11 cellular contexts compared by ENCODE assay signal in the genomic region with DNA sequence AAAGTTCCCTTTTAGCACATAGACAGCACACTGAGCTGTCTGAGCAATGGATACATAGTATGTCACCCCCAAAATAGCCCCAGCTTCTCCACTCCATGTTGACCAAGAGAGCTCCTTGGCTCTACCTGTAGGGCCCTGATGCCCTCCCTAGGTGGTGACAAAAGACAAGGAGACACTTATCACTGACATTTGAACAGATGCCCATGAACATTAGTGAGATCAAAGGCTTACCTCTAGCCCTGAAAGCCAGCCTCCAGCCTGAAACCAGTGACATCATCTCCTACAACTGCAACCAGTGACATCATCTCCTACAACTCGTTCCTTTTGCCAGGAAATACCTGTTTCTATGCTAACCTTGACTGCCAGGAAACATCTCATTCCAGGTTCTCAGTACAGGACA.
A peak's percentile ranks its signal among the peaks of the same experiment; 100 is the strongest.
DNase-seq lines count a peak whose midpoint lies in the region; TF ChIP-seq lines count a peak whose summit lies in the region.
"Had no signal": no experiment of that assay in that cellular context is flagged by ENCODE, and none has a peak within 500 bp of the region (broad histone marks: within the 10 kb centered on the region; RNA-seq: fewer than 3 reads in every experiment).

No MANE protein-coding gene starts in this region.

- H3K4me3 ChIP-seq in BE2C (ENCODE audit: low read depth, low read length) (no peak overlapping the region), endodermal cell (ENCODE audit: low read length) (no peak overlapping the region), coronary artery (no peak overlapping the region)
- H3K4me3 ChIP-seq: heart left ventricle had no signal

- CTCF ChIA-PET in GM10248 (lab: Yijun Ruan, JAX) = interaction anchor here (0.6 to 0.7 kb wide), 3 partner anchors 380 to 550 kb away, joined by 3 to 4 read pairs (median 3); no protein-coding TSS in a partner anchor

- no peak overlapping the region for H3K9ac ChIP-seq in endodermal cell (ENCODE audit: extremely low read depth, low read length, poor library complexity, severe bottlenecking)

- peaks cover 7% of the 10 kb centered on the region for H3K4me1 Mint-ChIP-seq in endodermal cell
- H3K4me1 Mint-ChIP-seq in endothelial cell (ENCODE audit: unreplicated experiment) = no peaks in the 10 kb centered on the region

- H3K27ac Mint-ChIP-seq in endodermal cell (no peak overlapping the region), endothelial cell (ENCODE audit: unreplicated experiment) (no peak overlapping the region)

- H3K36me3 Mint-ChIP-seq in endodermal cell (ENCODE audit: low read depth) (no peaks in the 10 kb centered on the region), endothelial cell (ENCODE audit: low read depth, unreplicated experiment) (no peaks in the 10 kb centered on the region)

- H3K4me1 ChIP-seq in BE2C (peaks cover 5% of the 10 kb centered on the region), endodermal cell (ENCODE audit: control insufficient read depth, insufficient read depth, low read length) (peaks cover 7% of the 10 kb centered on the region)
- H3K4me1 ChIP-seq: heart left ventricle had no signal

- WGBS in endodermal cell (ENCODE audit: insufficient coverage in 1 of 2, insufficient read length in 1 of 2), 2 experiments = 85 to 88% methylated on average over 1 of the region's 1 CpG

- H3K9me3 Mint-ChIP-seq in endodermal cell (peaks cover 9% of the 10 kb centered on the region), endothelial cell (ENCODE audit: unreplicated experiment) (no peaks in the 10 kb centered on the region)

- no peaks in the 10 kb centered on the region for H3K27me3 Mint-ChIP-seq in endodermal cell (ENCODE audit: insufficient read depth)
- no peaks in the 10 kb centered on the region for H3K27me3 Mint-ChIP-seq in endothelial cell (ENCODE audit: unreplicated experiment)

- H3K4me3 Mint-ChIP-seq in endodermal cell (no peak overlapping the region), endothelial cell (ENCODE audit: unreplicated experiment) (no peak overlapping the region)

- TF ChIP-seq CTCF in BE2C (IDR thresholded peaks at IDR 0.05; ENCODE audit: low read depth, low read length) = peak; percentile 47
- TF ChIP-seq CTCF in GM10248 (IDR thresholded peaks at IDR 0.05; ENCODE audit: control extremely low read depth, extremely low read depth, low read depth, missing control alignments) = peak; percentile 40
- TF ChIP-seq CTCF in endodermal cell (conservative IDR thresholded peaks at IDR 0.05) = peak; percentile 61
- TF ChIP-seq CTCF in coronary artery (IDR thresholded peaks at IDR 0.05) = no peak
- TF ChIP-seq CTCF in endothelial cell (IDR thresholded peaks at IDR 0.05; ENCODE audit: unreplicated experiment) = no peak

- DNase-seq in BE2C (no peak), GM10248 (ENCODE audit: extremely low spot score) (peak; percentile 25), NCI-H510A (lab: John Stamatoyannopoulos, UW) (peak; percentile 40), endodermal cell (peak; percentile 38), germinal center (ENCODE audit: low spot score) (no peak), coronary artery (ENCODE audit: low spot score) (no peak), SIG-M5 treated with dmso at 0.1 percent for 504 hours (lab: John Stamatoyannopoulos, UW; ENCODE audit: unreplicated experiment) (no peak), endothelial cell (ENCODE audit: low spot score) (no peak)
- DNase-seq: activated CD4-positive, alpha-beta T cell treated with anti-CD3 and anti-CD28 coated beads, Interleukin-2, amount 50 U/mL, for 4 hours; EL; heart left ventricle had no signal

- no peaks in the 10 kb centered on the region for H3K9me3 ChIP-seq in BE2C
- H3K9me3 ChIP-seq in endodermal cell (ENCODE audit: control insufficient read depth, low read length) = no peaks in the 10 kb centered on the region

- H3K27me3 ChIP-seq in BE2C (no peaks in the 10 kb centered on the region), endodermal cell (ENCODE audit: control insufficient read depth, insufficient read depth, low read length, poor library complexity, severe bottlenecking) (no peaks in the 10 kb centered on the region)

- POLR2A ChIA-PET in GM10248 (lab: Yijun Ruan, JAX) = no interaction called here

- H3K27ac ChIP-seq in endodermal cell (ENCODE audit: low read depth, low read length) (no peak overlapping the region), coronary artery (no peak overlapping the region)
- H3K27ac ChIP-seq: heart left ventricle had no signal

- H3K36me3 ChIP-seq in BE2C (no peaks in the 10 kb centered on the region), endodermal cell (ENCODE audit: control insufficient read depth, insufficient read depth, low read length) (no peaks in the 10 kb centered on the region)
- H3K36me3 ChIP-seq: heart left ventricle had no signal

Comparison
In these comparisons a context has a peak if more than half of its experiments do, and no peak if none do; other contexts are left out.
1. DNase-seq: peak in GM10248 (single experiment), NCI-H510A (single experiment) and endodermal cell (single experiment); none in BE2C (single experiment), germinal center (single experiment), coronary artery (single experiment), SIG-M5 treated with dmso at 0.1 percent for 504 hours (single experiment) and endothelial cell (single experiment).
2. CTCF ChIP-seq: peak in BE2C (single experiment), GM10248 (single experiment) and endodermal cell (single experiment); none in coronary artery (single experiment) and endothelial cell (single experiment).